In genomic region chr6:41427642-41428401, GRCh38 we compare ENCODE assay signal across 8 cellular contexts.
A peak's percentile ranks its signal among the peaks of the same experiment; 100 is the strongest.
DNase-seq lines count a peak whose midpoint lies in the region; ATAC-seq and TF ChIP-seq lines count a peak whose summit lies in the region.

No MANE protein-coding gene starts in this region.

- intact Hi-C loops in HCT116 (cut with micrococcal nuclease) (no loop called here), esophagus squamous epithelium (cut with DNase I) (loop anchor here (5.0 kb wide), 1 partner anchor 164 kb away; no protein-coding TSS in a partner anchor), aorta (cut with DNase I) (loop anchor here (5.0 to 10.0 kb wide), 5 partner anchors 74 to 257 kb away; partner anchors contain the start of gene FOXP4 (in 1 of the 2))

- H3K9me3 ChIP-seq in HCT116 (ENCODE audit: control insufficient read depth in 1 of 2, insufficient read depth in 1 of 2, low read depth in 1 of 2, low read length in 2 of 2) (no peaks in the 10 kb centered on the region), esophagus squamous epithelium (no peaks in the 10 kb centered on the region), aorta (ENCODE audit: control insufficient read depth, low read length) (no peaks in the 10 kb centered on the region)

- 0% methylated on average over 1 of the region's 78 CpGs; no CpG with 5 or more reads in 1 of the 2 donors for WGBS in esophagus squamous epithelium, 2 donors
- WGBS in aorta, 2 donors, result 0 to 1% methylated on average over 33 to 78 of the region's 78 CpGs

- TF ChIP-seq POLR2A in HCT116 (IDR thresholded peaks at IDR 0.05; ENCODE audit: borderline replicate concordance, extremely low read depth, insufficient read depth, insufficient read length), result no peak
- no peak for TF ChIP-seq POLR2A in esophagus squamous epithelium (IDR thresholded peaks at IDR 0.05)

- H3K4me2 ChIP-seq in HCT116 (ENCODE audit: low read length), result peak overlapping the region; percentile 85

- DNase-seq in BJ (ENCODE audit: low read depth), result no peak
- DNase-seq in HCT116 (ENCODE audit: low read depth, low spot score), result no peak
- peak; percentile 6 for DNase-seq in T-helper 2 cell treated with Interferon-gamma antibody and Interleukin-4, amounts not matched to agents 5 μg/mL and 100 μg/mL, for 36 hours (ENCODE audit: low spot score)
- no peak for DNase-seq in esophagus squamous epithelium (lab: John Stamatoyannopoulos, UW)
- DNase-seq in aorta, result peak; percentile 79 to 87
- DNase-seq in GM19238 (ENCODE audit: insufficient read length, low spot score), result no peak

- H3K4me1 Mint-ChIP-seq in T-helper 2 cell treated with Interferon-gamma antibody and Interleukin-4, amounts not matched to agents 5 μg/mL and 100 μg/mL, for 36 hours (ENCODE audit: low read depth), result peaks cover 4% of the 10 kb centered on the region
- H3K4me1 Mint-ChIP-seq in nephron, result peaks cover 28% of the 10 kb centered on the region

- H3K9ac ChIP-seq in HCT116 (ENCODE audit: low read length), result peak overlapping the region; percentile 43

- H3K36me3 Mint-ChIP-seq in T-helper 2 cell treated with Interferon-gamma antibody and Interleukin-4, amounts not matched to agents 5 μg/mL and 100 μg/mL, for 36 hours (ENCODE audit: low read depth), result no peaks in the 10 kb centered on the region
- H3K36me3 Mint-ChIP-seq in nephron (ENCODE audit: low read depth), result no peaks in the 10 kb centered on the region

- no peak overlapping the region for H3K27ac Mint-ChIP-seq in T-helper 2 cell treated with Interferon-gamma antibody and Interleukin-4, amounts not matched to agents 5 μg/mL and 100 μg/mL, for 36 hours
- no peak overlapping the region for H3K27ac Mint-ChIP-seq in nephron

- TF ChIP-seq RAD21 in HCT116 (IDR thresholded peaks at IDR 0.05; ENCODE audit: low read depth), result no peak

- H3K9me2 ChIP-seq in HCT116 (ENCODE audit: insufficient read depth), result no peaks in the 10 kb centered on the region

- H3K4me3 Mint-ChIP-seq in T-helper 2 cell treated with Interferon-gamma antibody and Interleukin-4, amounts not matched to agents 5 μg/mL and 100 μg/mL, for 36 hours, result no peak overlapping the region
- H3K4me3 Mint-ChIP-seq in nephron, result peak overlapping the region in 2 of 3 experiments; percentile 40 to 51

- BruUV-seq in HCT116 (replicated peaks; lab: Mats Ljungman, UMichigan), result no TSS peak

- TF ChIP-seq CTCF in BJ (IDR thresholded peaks at IDR 0.05; ENCODE audit: insufficient read depth, low read depth, low read length) (no peak), HCT116 (IDR thresholded peaks at IDR 0.05 in 2 of 3, conservative IDR thresholded peaks at IDR 0.05 in 1 of 3; ENCODE audit: borderline replicate concordance in 1 of 3, insufficient read depth in 1 of 3, low read depth in 2 of 3, low read length in 2 of 3) (0 out of 6 replicates have a peak, but pooled peaks of 1 of the 3 experiments have one; percentile 4), esophagus squamous epithelium (IDR thresholded peaks at IDR 0.05) (peak in 4 of 6 experiments; percentile 14 to 36 (median 22)), nephron (IDR thresholded peaks at IDR 0.05; ENCODE audit: unreplicated experiment in 3 of 3) (no peak)

- no peaks in the 10 kb centered on the region for H3K79me2 ChIP-seq in HCT116 (ENCODE audit: insufficient read depth, low read length)

- peaks cover 36 to 62% of the 10 kb centered on the region in 2 experiments for H3K4me1 ChIP-seq in HCT116 (ENCODE audit: control insufficient read depth in 1 of 2, insufficient read depth in 2 of 2, low read length in 2 of 2)
- peaks cover 14 to 31% (median 18%) of the 10 kb centered on the region in 3 donors for H3K4me1 ChIP-seq in esophagus squamous epithelium
- H3K4me1 ChIP-seq in aorta (ENCODE audit: control insufficient read depth in 1 of 2, insufficient read depth in 2 of 2, low read length in 2 of 2), result no peaks in the 10 kb centered on the region

- POLR2A ChIA-PET in BJ (lab: Charles Lee) (no interaction called here), HCT116 (lab: Charles Lee) (interaction anchor here (0.7 kb wide), 1 partner anchor 146 kb away, joined by 4 read pairs; no protein-coding TSS in a partner anchor)

- H3K27me3 Mint-ChIP-seq in T-helper 2 cell treated with Interferon-gamma antibody and Interleukin-4, amounts not matched to agents 5 μg/mL and 100 μg/mL, for 36 hours (ENCODE audit: low read depth), result peaks cover 38% of the 10 kb centered on the region
- H3K27me3 Mint-ChIP-seq in nephron (ENCODE audit: low read depth), result peaks cover 38% of the 10 kb centered on the region

- ATAC-seq in HCT116 (peak; percentile 76), aorta (ENCODE audit: low FRiP score) (peak; percentile 75), GM21390 (IDR thresholded peaks at IDR 0.05; ENCODE audit: unreplicated experiment) (no peak)

- no peak overlapping the region for H2AFZ ChIP-seq in HCT116 (ENCODE audit: low read depth, low read length, poor library complexity, severe bottlenecking)

- H3K36me3 ChIP-seq in BJ (ENCODE audit: control insufficient read depth, insufficient read depth, low read length), result no peaks in the 10 kb centered on the region
- H3K36me3 ChIP-seq in HCT116 (ENCODE audit: control insufficient read depth in 1 of 2, insufficient read depth in 2 of 2, low read length in 2 of 2), result no peaks in the 10 kb centered on the region
- H3K36me3 ChIP-seq in esophagus squamous epithelium, result no peaks in the 10 kb centered on the region
- H3K36me3 ChIP-seq in aorta (ENCODE audit: control insufficient read depth in 1 of 2, insufficient read depth in 2 of 2, low read length in 1 of 2), result no peaks in the 10 kb centered on the region

- peak overlapping the region; percentile 32 for H3K4me3 ChIP-seq in BJ (ENCODE audit: low read depth, low read length)
- H3K4me3 ChIP-seq in HCT116 (replicated peaks in 1 of 2; ENCODE audit: low read depth in 1 of 2, low read length in 2 of 2), result peak overlapping the region; percentile 47 to 64
- peak overlapping the region; percentile 34 to 71 (median 48) for H3K4me3 ChIP-seq in esophagus squamous epithelium
- H3K4me3 ChIP-seq in aorta (ENCODE audit: low read length in 2 of 2), result peak overlapping the region; percentile 29 to 63

- H3K27ac ChIP-seq in HCT116 (ENCODE audit: low read depth, low read length) (peak overlapping the region; percentile 70; the same call in 1 of the 2 replicates), esophagus squamous epithelium (peak overlapping the region in 2 of 4 donors; percentile 61 to 77), aorta (ENCODE audit: low read depth in 1 of 2, low read length in 2 of 2) (peak overlapping the region in 1 of 2 donors; percentile 84)

- H3K27me3 ChIP-seq in BJ (ENCODE audit: control insufficient read depth, insufficient read depth, low read length) (peaks cover 18% of the 10 kb centered on the region), HCT116 (ENCODE audit: insufficient read depth, low read length) (no peaks in the 10 kb centered on the region), esophagus squamous epithelium (peaks cover 0 to 64% (median 6%) of the 10 kb centered on the region in 4 donors), aorta (ENCODE audit: control insufficient read depth in 1 of 2, insufficient read depth in 2 of 2, low read length in 1 of 2) (no peaks in the 10 kb centered on the region)

- H3K9me3 Mint-ChIP-seq in T-helper 2 cell treated with Interferon-gamma antibody and Interleukin-4, amounts not matched to agents 5 μg/mL and 100 μg/mL, for 36 hours, result no peaks in the 10 kb centered on the region
- no peaks in the 10 kb centered on the region for H3K9me3 Mint-ChIP-seq in nephron

- no peaks in the 10 kb centered on the region for H4K20me1 ChIP-seq in HCT116 (ENCODE audit: insufficient read depth)

- RAD21 ChIA-PET in HCT116 (lab: Charles Lee; ENCODE audit: low non-redundant PET in 1 of 2, low total read pairs in 2 of 2, uncharacterized antibody in 2 of 2, unreplicated experiment in 2 of 2), result no interaction called here

- CTCF ChIA-PET in BJ (lab: Yijun Ruan, JAX), result interaction anchor here (1.3 to 3.0 kb wide), 5 partner anchors 15 to 163 kb away, joined by 3 to 8 read pairs (median 3); no protein-coding TSS in a partner anchor
- CTCF ChIA-PET in HCT116 (lab: Charles Lee), result interaction anchor here (1.0 kb wide), 1 partner anchor 60 kb away, joined by 4 read pairs; no protein-coding TSS in a partner anchor

TF ChIP-seq in HCT116, 20 proteins besides CTCF, POLR2A, EP300 and RAD21:
- TF ChIP-seq ZFX (IDR thresholded peaks at IDR 0.05), result peak; percentile 89
- no peak for TF ChIP-seq SP1 (IDR thresholded peaks at IDR 0.05; ENCODE audit: low read depth)
- TF ChIP-seq ATF3 (IDR thresholded peaks at IDR 0.05), result no peak
- TF ChIP-seq EGR1 (IDR thresholded peaks at IDR 0.05; ENCODE audit: low read depth), result peak; percentile 79
- TF ChIP-seq JUND (IDR thresholded peaks at IDR 0.05), result no peak
- TF ChIP-seq FOSL1 (IDR thresholded peaks at IDR 0.05; ENCODE audit: low read depth), result no peak
- TF ChIP-seq ELF1 (IDR thresholded peaks at IDR 0.05; ENCODE audit: borderline replicate concordance, low read depth), result no peak
- TF ChIP-seq POLR2AphosphoS5 (IDR thresholded peaks at IDR 0.05; ENCODE audit: low read depth, low read length), result peak; percentile 49; the same call in 1 of the 2 replicates
- peak; percentile 34 for TF ChIP-seq YY1 (IDR thresholded peaks at IDR 0.05; ENCODE audit: extremely low read depth, insufficient replicate concordance, low read depth, low read length)
- no peak for TF ChIP-seq SIN3A (IDR thresholded peaks at IDR 0.05; ENCODE audit: low read depth)
- peak; percentile 14; the same call in 1 of the 2 replicates for TF ChIP-seq MAX (IDR thresholded peaks at IDR 0.05)

Comparison
In these comparisons a context has a peak if more than half of its experiments do, and no peak if none do; other contexts are left out.
1. DNase-seq: peak in T-helper 2 cell treated with Interferon-gamma antibody and Interleukin-4, amounts not matched to agents 5 μg/mL and 100 μg/mL, for 36 hours (single experiment) and aorta (2 of 2); none in BJ (single experiment), HCT116 (single experiment), esophagus squamous epithelium (single experiment) and GM19238 (single experiment).
2. CTCF ChIP-seq: peak in esophagus squamous epithelium (4 of 6); none in BJ (single experiment) and nephron (0 of 3).
3. Peak in every context shown above with its lines, with median percentiles within 50 percentile points of each other: H3K4me3 ChIP-seq.